In genomic region chr1:197199923-197200467, GRCh38 we compare ENCODE assay signal across 8 cellular contexts. TPM values are rescaled to one million over a fixed set of nuclear protein-coding genes. Genes with fewer than 3 reads are reported as not detected.
DNase-seq lines count a peak whose midpoint lies in the region; FAIRE-seq and TF ChIP-seq lines count a peak whose summit lies in the region.

No MANE protein-coding gene starts in this region.

- H3K9ac ChIP-seq in rectal smooth muscle tissue (ENCODE audit: low read length): no peak overlapping the region

- H3K36me3 ChIP-seq in rectal smooth muscle tissue (ENCODE audit: control insufficient read depth, insufficient read depth, low read length): no peaks in the 10 kb centered on the region

- peaks cover 2% of the 10 kb centered on the region for H3K4me1 ChIP-seq in rectal smooth muscle tissue (ENCODE audit: control insufficient read depth, insufficient read depth, low read length)

- DNase-seq in NCI-H2227 treated with DMSO at 0.1 percent for 48 hours (lab: John Stamatoyannopoulos, UW) (peak; percentile 34), NCI-H2227 (lab: John Stamatoyannopoulos, UW; ENCODE audit: unreplicated experiment) (no peak), RCC 7860 (ENCODE audit: low spot score) (peak; percentile 32), epithelial cell of proximal tubule (ENCODE audit: low read depth) (no peak), NK-92 (lab: John Stamatoyannopoulos, UW; ENCODE audit: unreplicated experiment) (no peak), SW 1271 (lab: John Stamatoyannopoulos, UW) (no peak), amniotic stem cell (lab: John Stamatoyannopoulos, UW) (no peak)

- no peak for TF ChIP-seq CTCF in epithelial cell of proximal tubule (conservative IDR thresholded peaks at IDR 0.05; ENCODE audit: low read depth, low read length)

- no peak overlapping the region for H3K27ac ChIP-seq in rectal smooth muscle tissue (ENCODE audit: low read depth, low read length)

- peak; percentile 64 for FAIRE-seq in RCC 7860 (lab: Jason Lieb, UNC)

- H3K4me3 ChIP-seq in epithelial cell of proximal tubule (ENCODE audit: low read depth, low read length) (peak overlapping the region; percentile 81), rectal smooth muscle tissue (ENCODE audit: low read length) (peak overlapping the region; percentile 91)

- H3K27me3 ChIP-seq in rectal smooth muscle tissue (ENCODE audit: control insufficient read depth, insufficient read depth, low read length): no peaks in the 10 kb centered on the region

RNA-seq across cellular contexts. Expression of gene ZBTB41, which starts 1.1 kb away (rescaled TPM):
- 6.0 and 8.1 TPM in 2 replicates for total RNA-seq in epithelial cell of proximal tubule

RNA-seq across cellular contexts. Expression of gene ASPM, which starts 53.5 kb away (rescaled TPM):
- 38.6 and 39.6 TPM in 2 replicates for total RNA-seq in epithelial cell of proximal tubule

Comparison
In these comparisons a context has a peak if more than half of its experiments do, and no peak if none do; other contexts are left out.
1. DNase-seq: peak in NCI-H2227 treated with DMSO at 0.1 percent for 48 hours (single experiment) and RCC 7860 (single experiment); none in NCI-H2227 (single experiment), epithelial cell of proximal tubule (single experiment), NK-92 (single experiment), SW 1271 (0 of 2) and amniotic stem cell (single experiment).